ENCODE assay signal across 1 cellular context in genomic region chr7:150368884-150369739, GRCh38.
A peak's percentile ranks its signal among the peaks of the same experiment; 100 is the strongest.
TF ChIP-seq lines count a peak whose summit lies in the region.

No MANE protein-coding gene starts in this region.

TF ChIP-seq in HepG2, 621 proteins besides CTCF, POLR2A, EP300 and RAD21 (continued from another document and continues in another):
- TF ChIP-seq DMTF1 (CRISPR knock-in tag; IDR thresholded peaks at IDR 0.05) = no peak
- TF ChIP-seq EZH2 (conservative IDR thresholded peaks at IDR 0.05; ENCODE audit: low read depth, low read length) = no peak
- TF ChIP-seq MIER3 (CRISPR knock-in tag; IDR thresholded peaks at IDR 0.05; ENCODE audit: borderline replicate concordance) = no peak
- no peak for TF ChIP-seq ZUFSP (CRISPR knock-in tag; IDR thresholded peaks at IDR 0.05; ENCODE audit: borderline replicate concordance)
- TF ChIP-seq THAP11 (CRISPR knock-in tag; IDR thresholded peaks at IDR 0.05) = no peak
- TF ChIP-seq DR1 (CRISPR knock-in tag; IDR thresholded peaks at IDR 0.05) = 0 out of 2 replicates have a peak, but pooled peaks have one; percentile 16
- TF ChIP-seq ZNF770 (CRISPR knock-in tag; IDR thresholded peaks at IDR 0.05) = no peak
- TF ChIP-seq ZNF350 (CRISPR knock-in tag; IDR thresholded peaks at IDR 0.05; ENCODE audit: borderline replicate concordance, low read depth) = peak; percentile 23; the same call in 1 of the 2 replicates
- no peak for TF ChIP-seq ZNF503 (CRISPR knock-in tag; IDR thresholded peaks at IDR 0.05)
- TF ChIP-seq ZNF446 (CRISPR knock-in tag; IDR thresholded peaks at IDR 0.05) = no peak
- TF ChIP-seq SALL2 (CRISPR knock-in tag; IDR thresholded peaks at IDR 0.05) = peak; percentile 31
- TF ChIP-seq PITX1 (CRISPR knock-in tag; IDR thresholded peaks at IDR 0.05) = peak; percentile 67
- peak; percentile 51 for TF ChIP-seq ZFX (CRISPR knock-in tag; IDR thresholded peaks at IDR 0.05; ENCODE audit: low read depth)
- no peak for TF ChIP-seq TCF7 (IDR thresholded peaks at IDR 0.05; ENCODE audit: low read depth)
- no peak for TF ChIP-seq ZNF326 (CRISPR knock-in tag; IDR thresholded peaks at IDR 0.05; ENCODE audit: borderline replicate concordance)
- TF ChIP-seq PHB2 (IDR thresholded peaks at IDR 0.05; ENCODE audit: partially characterized antibody) = no peak
- no peak for TF ChIP-seq HNF1A (IDR thresholded peaks at IDR 0.05; ENCODE audit: low read depth)
- no peak for TF ChIP-seq HNF1A (CRISPR knock-in tag; IDR thresholded peaks at IDR 0.05; ENCODE audit: borderline replicate concordance)
- TF ChIP-seq SRSF4 (IDR thresholded peaks at IDR 0.05; ENCODE audit: low read depth, low read length, poor library complexity, severe bottlenecking) = no peak
- TF ChIP-seq ZNF781 (CRISPR knock-in tag; IDR thresholded peaks at IDR 0.05; ENCODE audit: borderline replicate concordance, not compliant biosample characterization) = no peak
- no peak for TF ChIP-seq HNRNPUL1 (IDR thresholded peaks at IDR 0.05; ENCODE audit: low read depth, low read length)
- no peak for TF ChIP-seq ZBTB10 (CRISPR knock-in tag; IDR thresholded peaks at IDR 0.05; ENCODE audit: borderline replicate concordance)
- no peak for TF ChIP-seq ARID3A (IDR thresholded peaks at IDR 0.05; ENCODE audit: low read depth, low read length)
- no peak for TF ChIP-seq ZNF772 (CRISPR knock-in tag; IDR thresholded peaks at IDR 0.05)
- no peak for TF ChIP-seq ZNF800 (CRISPR knock-in tag; IDR thresholded peaks at IDR 0.05)
- no peak for TF ChIP-seq CBX1 (IDR thresholded peaks at IDR 0.05; ENCODE audit: low read depth)
- TF ChIP-seq ZNF282 (IDR thresholded peaks at IDR 0.05; ENCODE audit: partially characterized antibody) = no peak
- TF ChIP-seq HHEX (CRISPR knock-in tag; IDR thresholded peaks at IDR 0.05) = no peak
- peak; percentile 79 for TF ChIP-seq HIVEP1 (CRISPR knock-in tag; IDR thresholded peaks at IDR 0.05)
- TF ChIP-seq CENPT (CRISPR knock-in tag; IDR thresholded peaks at IDR 0.05; ENCODE audit: low read depth) = no peak
- TF ChIP-seq EED (CRISPR knock-in tag; IDR thresholded peaks at IDR 0.05) = no peak
- TF ChIP-seq ZNF460 (CRISPR knock-in tag; IDR thresholded peaks at IDR 0.05; ENCODE audit: borderline replicate concordance) = no peak
- no peak for TF ChIP-seq ZIK1 (CRISPR knock-in tag; IDR thresholded peaks at IDR 0.05; ENCODE audit: borderline replicate concordance, low read depth)
- TF ChIP-seq ZNF891 (CRISPR knock-in tag; IDR thresholded peaks at IDR 0.05) = 0 out of 2 replicates have a peak, but pooled peaks have one; percentile 40
- TF ChIP-seq ZKSCAN1 (IDR thresholded peaks at IDR 0.05; ENCODE audit: low read length) = no peak
- TF ChIP-seq ZBTB1 (CRISPR knock-in tag; IDR thresholded peaks at IDR 0.05; ENCODE audit: borderline replicate concordance) = no peak
- no peak for TF ChIP-seq ATM (IDR thresholded peaks at IDR 0.05; ENCODE audit: borderline replicate concordance)
- no peak for TF ChIP-seq IKZF5 (CRISPR knock-in tag; IDR thresholded peaks at IDR 0.05)
- TF ChIP-seq RFXANK (CRISPR knock-in tag; IDR thresholded peaks at IDR 0.05) = no peak
- no peak for TF ChIP-seq ZZZ3 (CRISPR knock-in tag; IDR thresholded peaks at IDR 0.05; ENCODE audit: borderline replicate concordance)
- TF ChIP-seq MAX (IDR thresholded peaks at IDR 0.05) = no peak; the same call in 1 of the 2 replicates
- peak; percentile 23; the same call in 1 of the 2 replicates for TF ChIP-seq HNF4G (IDR thresholded peaks at IDR 0.05; ENCODE audit: borderline replicate concordance, low read depth, low read length)
- TF ChIP-seq HNF4G (CRISPR knock-in tag; IDR thresholded peaks at IDR 0.05; ENCODE audit: borderline replicate concordance, low read depth) = no peak
